In genomic region chr17:19533036-19533717, GRCh38 we compare ENCODE assay signal across 1 cellular context.
TF ChIP-seq lines count a peak whose summit lies in the region.

No MANE protein-coding gene starts in this region.

TF ChIP-seq in HepG2, 621 proteins besides CTCF, POLR2A, EP300 and RAD21 (continued from another document):
- TF ChIP-seq ZNF33B (CRISPR knock-in tag; IDR thresholded peaks at IDR 0.05) (0 out of 2 replicates have a peak, but pooled peaks have one; percentile 28), RBM39 (IDR thresholded peaks at IDR 0.05; ENCODE audit: low read depth, low read length, poor library complexity, severe bottlenecking) (no peak), SIN3A (IDR thresholded peaks at IDR 0.05; ENCODE audit: borderline replicate concordance, low read depth, low read length) (0 out of 2 replicates have a peak, but pooled peaks have one; percentile 21), ZNF264 (CRISPR knock-in tag; IDR thresholded peaks at IDR 0.05) (peak; percentile 48; the same call in 1 of the 2 replicates), ZNF563 (CRISPR knock-in tag; IDR thresholded peaks at IDR 0.05) (no peak), SMAD1 (CRISPR knock-in tag; IDR thresholded peaks at IDR 0.05; ENCODE audit: borderline replicate concordance, low read depth) (peak; percentile 28; the same call in 1 of the 2 replicates), JUNB (CRISPR knock-in tag; IDR thresholded peaks at IDR 0.05; ENCODE audit: borderline replicate concordance) (no peak), ZNF564 (CRISPR knock-in tag; IDR thresholded peaks at IDR 0.05) (0 out of 2 replicates have a peak, but pooled peaks have one; percentile 7), ZNF296 (CRISPR knock-in tag; conservative IDR thresholded peaks at IDR 0.05) (0 out of 2 replicates have a peak, but pooled peaks have one; percentile 35), NR2F1 (CRISPR knock-in tag; IDR thresholded peaks at IDR 0.05) (no peak), ZNF777 (CRISPR knock-in tag; IDR thresholded peaks at IDR 0.05) (0 out of 2 replicates have a peak, but pooled peaks have one; percentile 8), ZNF10 (CRISPR knock-in tag; IDR thresholded peaks at IDR 0.05; ENCODE audit: borderline replicate concordance, low read depth) (no peak), FOXC1 (CRISPR knock-in tag; IDR thresholded peaks at IDR 0.05; ENCODE audit: borderline replicate concordance) (peak; percentile 17; the same call in 1 of the 2 replicates), ZSCAN29 (CRISPR knock-in tag; conservative IDR thresholded peaks at IDR 0.05) (0 out of 2 replicates have a peak, but pooled peaks have one; percentile 9), ZNF720 (CRISPR knock-in tag; IDR thresholded peaks at IDR 0.05) (no peak), ZNF136 (CRISPR knock-in tag; IDR thresholded peaks at IDR 0.05; ENCODE audit: low read depth) (0 out of 2 replicates have a peak, but pooled peaks have one; percentile 18), ZNF143 (CRISPR knock-in tag; IDR thresholded peaks at IDR 0.05) (no peak), ZKSCAN8 (CRISPR knock-in tag; IDR thresholded peaks at IDR 0.05; ENCODE audit: borderline replicate concordance) (0 out of 2 replicates have a peak, but pooled peaks have one; percentile 32), ZNF629 (CRISPR knock-in tag; conservative IDR thresholded peaks at IDR 0.05) (peak; percentile 79), ZFYVE20 (CRISPR knock-in tag; IDR thresholded peaks at IDR 0.05; ENCODE audit: borderline replicate concordance, low read depth) (0 out of 2 replicates have a peak, but pooled peaks have one; percentile 55), ZNF430 (CRISPR knock-in tag; IDR thresholded peaks at IDR 0.05) (0 out of 2 replicates have a peak, but pooled peaks have one; percentile 17), SRY (CRISPR knock-in tag; IDR thresholded peaks at IDR 0.05) (0 out of 2 replicates have a peak, but pooled peaks have one; percentile 40), RARA (CRISPR knock-in tag; IDR thresholded peaks at IDR 0.05) (peak; percentile 22), ZNF567 (CRISPR knock-in tag; IDR thresholded peaks at IDR 0.05; ENCODE audit: borderline replicate concordance) (0 out of 2 replicates have a peak, but pooled peaks have one; percentile 9), DPF2 (CRISPR knock-in tag; IDR thresholded peaks at IDR 0.05; ENCODE audit: borderline replicate concordance, low read depth) (no peak), MYC (CRISPR knock-in tag; IDR thresholded peaks at IDR 0.05; ENCODE audit: borderline replicate concordance) (peak; percentile 26; the same call in 1 of the 2 replicates), ZNF558 (CRISPR knock-in tag; IDR thresholded peaks at IDR 0.05; ENCODE audit: borderline replicate concordance) (peak; percentile 8; the same call in 1 of the 2 replicates), HNF4A (CRISPR knock-in tag; IDR thresholded peaks at IDR 0.05) (peak; percentile 64), ISL2 (CRISPR knock-in tag; IDR thresholded peaks at IDR 0.05) (0 out of 2 replicates have a peak, but pooled peaks have one; percentile 25), TEAD2 (CRISPR knock-in tag; IDR thresholded peaks at IDR 0.05) (no peak), POLR2AphosphoS5 (IDR thresholded peaks at IDR 0.05; ENCODE audit: low read depth, low read length) (peak; percentile 39), TFAP4 (IDR thresholded peaks at IDR 0.05; ENCODE audit: borderline replicate concordance, low read depth) (peak; percentile 37; the same call in 1 of the 2 replicates), HNF4G (IDR thresholded peaks at IDR 0.05; ENCODE audit: borderline replicate concordance, low read depth, low read length) (0 out of 2 replicates have a peak, but pooled peaks have one; percentile 60), HNF4G (CRISPR knock-in tag; IDR thresholded peaks at IDR 0.05; ENCODE audit: borderline replicate concordance, low read depth) (no peak), ZFP36 (IDR thresholded peaks at IDR 0.05; ENCODE audit: borderline replicate concordance, low read depth, low read length, partially characterized antibody) (no peak), ZBTB20 (CRISPR knock-in tag; IDR thresholded peaks at IDR 0.05; ENCODE audit: borderline replicate concordance, low read depth) (0 out of 2 replicates have a peak, but pooled peaks have one; percentile 7), HBP1 (CRISPR knock-in tag; IDR thresholded peaks at IDR 0.05; ENCODE audit: low read depth) (0 out of 2 replicates have a peak, but pooled peaks have one; percentile 10), ZNF841 (CRISPR knock-in tag; IDR thresholded peaks at IDR 0.05; ENCODE audit: borderline replicate concordance) (no peak), PHF21A (CRISPR knock-in tag; IDR thresholded peaks at IDR 0.05) (peak; percentile 14; the same call in 1 of the 2 replicates), MIXL1 (CRISPR knock-in tag; IDR thresholded peaks at IDR 0.05) (0 out of 2 replicates have a peak, but pooled peaks have one; percentile 1), HNRNPL (IDR thresholded peaks at IDR 0.05; ENCODE audit: low read depth, low read length) (0 out of 2 replicates have a peak, but pooled peaks have one; percentile 81), NR2F6 (IDR thresholded peaks at IDR 0.05) (0 out of 2 replicates have a peak, but pooled peaks have one; percentile 5), NR2F6 (CRISPR knock-in tag; IDR thresholded peaks at IDR 0.05) (no peak), ZNF713 (CRISPR knock-in tag; IDR thresholded peaks at IDR 0.05) (0 out of 2 replicates have a peak, but pooled peaks have one; percentile 71), ZSCAN21 (CRISPR knock-in tag; IDR thresholded peaks at IDR 0.05; ENCODE audit: borderline replicate concordance) (0 out of 2 replicates have a peak, but pooled peaks have one; percentile 21), ZNF350 (CRISPR knock-in tag; IDR thresholded peaks at IDR 0.05; ENCODE audit: borderline replicate concordance, low read depth) (0 out of 2 replicates have a peak, but pooled peaks have one; percentile 3), ZBTB38 (CRISPR knock-in tag; IDR thresholded peaks at IDR 0.05) (peak; percentile 94; the same call in 1 of the 2 replicates), NONO (IDR thresholded peaks at IDR 0.05) (no peak), NONO (CRISPR knock-in tag; conservative IDR thresholded peaks at IDR 0.05) (peak; percentile 59; the same call in 1 of the 2 replicates), MTA1 (CRISPR knock-in tag; IDR thresholded peaks at IDR 0.05; ENCODE audit: borderline replicate concordance) (0 out of 2 replicates have a peak, but pooled peaks have one; percentile 42)
- TF ChIP-seq, protein P1, sequence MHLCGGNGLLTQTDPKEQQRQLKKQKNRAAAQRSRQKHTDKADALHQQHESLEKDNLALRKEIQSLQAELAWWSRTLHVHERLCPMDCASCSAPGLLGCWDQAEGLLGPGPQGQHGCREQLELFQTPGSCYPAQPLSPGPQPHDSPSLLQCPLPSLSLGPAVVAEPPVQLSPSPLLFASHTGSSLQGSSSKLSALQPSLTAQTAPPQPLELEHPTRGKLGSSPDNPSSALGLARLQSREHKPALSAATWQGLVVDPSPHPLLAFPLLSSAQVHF (CRISPR knock-in tag; IDR thresholded peaks at IDR 0.05) = 0 out of 2 replicates have a peak, but pooled peaks have one; percentile 6
- TF ChIP-seq, protein P2, sequence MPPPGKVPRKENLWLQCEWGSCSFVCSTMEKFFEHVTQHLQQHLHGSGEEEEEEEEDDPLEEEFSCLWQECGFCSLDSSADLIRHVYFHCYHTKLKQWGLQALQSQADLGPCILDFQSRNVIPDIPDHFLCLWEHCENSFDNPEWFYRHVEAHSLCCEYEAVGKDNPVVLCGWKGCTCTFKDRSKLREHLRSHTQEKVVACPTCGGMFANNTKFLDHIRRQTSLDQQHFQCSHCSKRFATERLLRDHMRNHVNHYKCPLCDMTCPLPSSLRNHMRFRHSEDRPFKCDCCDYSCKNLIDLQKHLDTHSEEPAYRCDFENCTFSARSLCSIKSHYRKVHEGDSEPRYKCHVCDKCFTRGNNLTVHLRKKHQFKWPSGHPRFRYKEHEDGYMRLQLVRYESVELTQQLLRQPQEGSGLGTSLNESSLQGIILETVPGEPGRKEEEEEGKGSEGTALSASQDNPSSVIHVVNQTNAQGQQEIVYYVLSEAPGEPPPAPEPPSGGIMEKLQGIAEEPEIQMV (CRISPR knock-in tag; IDR thresholded peaks at IDR 0.05; ENCODE audit: low read depth) = peak; percentile 60; the same call in 1 of the 2 replicates
- TF ChIP-seq, protein P3, sequence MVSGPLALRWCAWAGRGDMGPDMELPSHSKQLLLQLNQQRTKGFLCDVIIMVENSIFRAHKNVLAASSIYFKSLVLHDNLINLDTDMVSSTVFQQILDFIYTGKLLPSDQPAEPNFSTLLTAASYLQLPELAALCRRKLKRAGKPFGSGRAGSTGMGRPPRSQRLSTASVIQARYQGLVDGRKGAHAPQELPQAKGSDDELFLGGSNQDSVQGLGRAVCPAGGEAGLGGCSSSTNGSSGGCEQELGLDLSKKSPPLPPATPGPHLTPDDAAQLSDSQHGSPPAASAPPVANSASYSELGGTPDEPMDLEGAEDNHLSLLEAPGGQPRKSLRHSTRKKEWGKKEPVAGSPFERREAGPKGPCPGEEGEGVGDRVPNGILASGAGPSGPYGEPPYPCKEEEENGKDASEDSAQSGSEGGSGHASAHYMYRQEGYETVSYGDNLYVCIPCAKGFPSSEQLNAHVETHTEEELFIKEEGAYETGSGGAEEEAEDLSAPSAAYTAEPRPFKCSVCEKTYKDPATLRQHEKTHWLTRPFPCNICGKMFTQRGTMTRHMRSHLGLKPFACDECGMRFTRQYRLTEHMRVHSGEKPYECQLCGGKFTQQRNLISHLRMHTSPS (CRISPR knock-in tag; IDR thresholded peaks at IDR 0.05; ENCODE audit: low read depth) = 0 out of 2 replicates have a peak, but pooled peaks have one; percentile 12
- TF ChIP-seq, protein P4, sequence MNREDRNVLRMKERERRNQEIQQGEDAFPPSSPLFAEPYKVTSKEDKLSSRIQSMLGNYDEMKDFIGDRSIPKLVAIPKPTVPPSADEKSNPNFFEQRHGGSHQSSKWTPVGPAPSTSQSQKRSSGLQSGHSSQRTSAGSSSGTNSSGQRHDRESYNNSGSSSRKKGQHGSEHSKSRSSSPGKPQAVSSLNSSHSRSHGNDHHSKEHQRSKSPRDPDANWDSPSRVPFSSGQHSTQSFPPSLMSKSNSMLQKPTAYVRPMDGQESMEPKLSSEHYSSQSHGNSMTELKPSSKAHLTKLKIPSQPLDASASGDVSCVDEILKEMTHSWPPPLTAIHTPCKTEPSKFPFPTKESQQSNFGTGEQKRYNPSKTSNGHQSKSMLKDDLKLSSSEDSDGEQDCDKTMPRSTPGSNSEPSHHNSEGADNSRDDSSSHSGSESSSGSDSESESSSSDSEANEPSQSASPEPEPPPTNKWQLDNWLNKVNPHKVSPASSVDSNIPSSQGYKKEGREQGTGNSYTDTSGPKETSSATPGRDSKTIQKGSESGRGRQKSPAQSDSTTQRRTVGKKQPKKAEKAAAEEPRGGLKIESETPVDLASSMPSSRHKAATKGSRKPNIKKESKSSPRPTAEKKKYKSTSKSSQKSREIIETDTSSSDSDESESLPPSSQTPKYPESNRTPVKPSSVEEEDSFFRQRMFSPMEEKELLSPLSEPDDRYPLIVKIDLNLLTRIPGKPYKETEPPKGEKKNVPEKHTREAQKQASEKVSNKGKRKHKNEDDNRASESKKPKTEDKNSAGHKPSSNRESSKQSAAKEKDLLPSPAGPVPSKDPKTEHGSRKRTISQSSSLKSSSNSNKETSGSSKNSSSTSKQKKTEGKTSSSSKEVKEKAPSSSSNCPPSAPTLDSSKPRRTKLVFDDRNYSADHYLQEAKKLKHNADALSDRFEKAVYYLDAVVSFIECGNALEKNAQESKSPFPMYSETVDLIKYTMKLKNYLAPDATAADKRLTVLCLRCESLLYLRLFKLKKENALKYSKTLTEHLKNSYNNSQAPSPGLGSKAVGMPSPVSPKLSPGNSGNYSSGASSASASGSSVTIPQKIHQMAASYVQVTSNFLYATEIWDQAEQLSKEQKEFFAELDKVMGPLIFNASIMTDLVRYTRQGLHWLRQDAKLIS (CRISPR knock-in tag; IDR thresholded peaks at IDR 0.05) = 0 out of 2 replicates have a peak, but pooled peaks have one; percentile 15
- TF ChIP-seq, protein P5, sequence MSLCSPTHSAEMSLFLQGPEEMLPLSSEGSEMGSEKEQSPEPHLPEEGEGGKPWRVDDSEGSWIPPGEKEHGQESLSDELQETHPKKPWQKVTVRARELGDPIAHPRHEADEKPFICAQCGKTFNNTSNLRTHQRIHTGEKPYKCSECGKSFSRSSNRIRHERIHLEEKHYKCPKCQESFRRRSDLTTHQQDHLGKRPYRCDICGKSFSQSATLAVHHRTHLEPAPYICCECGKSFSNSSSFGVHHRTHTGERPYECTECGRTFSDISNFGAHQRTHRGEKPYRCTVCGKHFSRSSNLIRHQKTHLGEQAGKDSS (CRISPR knock-in tag; IDR thresholded peaks at IDR 0.05; ENCODE audit: borderline replicate concordance, low read depth) = 0 out of 2 replicates have a peak, but pooled peaks have one; percentile 20
- TF ChIP-seq, protein P6, sequence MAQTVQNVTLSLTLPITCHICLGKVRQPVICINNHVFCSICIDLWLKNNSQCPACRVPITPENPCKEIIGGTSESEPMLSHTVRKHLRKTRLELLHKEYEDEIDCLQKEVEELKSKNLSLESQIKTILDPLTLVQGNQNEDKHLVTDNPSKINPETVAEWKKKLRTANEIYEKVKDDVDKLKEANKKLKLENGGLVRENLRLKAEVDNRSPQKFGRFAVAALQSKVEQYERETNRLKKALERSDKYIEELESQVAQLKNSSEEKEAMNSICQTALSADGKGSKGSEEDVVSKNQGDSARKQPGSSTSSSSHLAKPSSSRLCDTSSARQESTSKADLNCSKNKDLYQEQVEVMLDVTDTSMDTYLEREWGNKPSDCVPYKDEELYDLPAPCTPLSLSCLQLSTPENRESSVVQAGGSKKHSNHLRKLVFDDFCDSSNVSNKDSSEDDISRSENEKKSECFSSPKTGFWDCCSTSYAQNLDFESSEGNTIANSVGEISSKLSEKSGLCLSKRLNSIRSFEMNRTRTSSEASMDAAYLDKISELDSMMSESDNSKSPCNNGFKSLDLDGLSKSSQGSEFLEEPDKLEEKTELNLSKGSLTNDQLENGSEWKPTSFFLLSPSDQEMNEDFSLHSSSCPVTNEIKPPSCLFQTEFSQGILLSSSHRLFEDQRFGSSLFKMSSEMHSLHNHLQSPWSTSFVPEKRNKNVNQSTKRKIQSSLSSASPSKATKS (CRISPR knock-in tag; IDR thresholded peaks at IDR 0.05) = no peak
